27 cellular contexts compared by ENCODE assay signal in genomic region chr4:57034571-57034970, GRCh38.
"Had no signal": no experiment of that assay in that cellular context is flagged by ENCODE, and none has a peak within 500 bp of the region (broad histone marks: within the 10 kb centered on the region; RNA-seq: fewer than 3 reads in every experiment).

No MANE protein-coding gene starts in this region.

- H3K27me3 ChIP-seq: body of pancreas, breast epithelium, SJCRH30 had no signal

- H3K4me3 ChIP-seq: body of pancreas, breast epithelium, SJCRH30, SK-N-MC had no signal

- H3K36me3 ChIP-seq: breast epithelium had no signal

- H3K4me3 Mint-ChIP-seq: activated CD4-positive, alpha-beta T cell treated with anti-CD3 and anti-CD28 coated beads, Interleukin-2, amount 10 ng/mL, durations not matched to agents 24 days and 14 days; activated CD8-positive, alpha-beta T cell treated with anti-CD3 and anti-CD28 coated beads, Interleukin-2, amount 10 ng/mL, durations not matched to agents 7 days and 5 days; activated naive CD8-positive, alpha-beta T cell treated with anti-CD3 and anti-CD28 coated beads for 36 hours; activated T-cell treated with anti-CD3 and anti-CD28 coated beads, Interleukin-2, amount 50 U/mL, for 4 hours had no signal

- DNase-seq: activated CD4-positive, alpha-beta T cell treated with anti-CD3 and anti-CD28 coated beads, Interleukin-2, amount 10 ng/mL, durations not matched to agents 24 days and 14 days; activated CD4-positive, alpha-beta T cell treated with anti-CD3 and anti-CD28 coated beads, Interleukin-2, amount 50 U/mL, for 48 hours; activated CD8-positive, alpha-beta T cell treated with anti-CD3 and anti-CD28 coated beads, Interleukin-2, amount 10 ng/mL, durations not matched to agents 7 days and 5 days; activated effector memory CD4-positive, alpha-beta T cell treated with Interleukin-2 at 50 U/mL for 16 hours; activated naive CD4-positive, alpha-beta T cell treated with anti-CD3 and anti-CD28 coated beads, Interleukin-2, amount 50 U/mL, for 16 hours; activated naive CD8-positive, alpha-beta T cell treated with anti-CD3 and anti-CD28 coated beads for 36 hours; activated T-cell treated with anti-CD3 and anti-CD28 coated beads for 4 hours; activated T-cell treated with anti-CD3 and anti-CD28 coated beads, Interleukin-2, amount 50 U/mL, for 4 hours; amygdala; body of pancreas; Karpas-422; KBM-7; NCI-H1105; NCI-H1417 treated with DMSO at 0.1 percent for 48 hours; NCI-H187 treated with DMSO at 0.1 percent for 48 hours; NCI-H2081; NCI-H2171 treated with DMSO at 0.1 percent for 48 hours; NCI-H2227 treated with DMSO at 0.1 percent for 48 hours; NCI-H446; NCI-H510A treated with DMSO at 0.1 percent for 48 hours; NCI-H526 treated with DMSO at 0.1 percent for 48 hours; NCI-H774; SHP77; SJCRH30; T1000 had no signal

- H3K27ac ChIP-seq: body of pancreas, breast epithelium, SJCRH30, SK-N-MC had no signal

- H3K9me3 ChIP-seq: body of pancreas, breast epithelium, SJCRH30 had no signal

- H3K27ac Mint-ChIP-seq: activated CD4-positive, alpha-beta T cell treated with anti-CD3 and anti-CD28 coated beads, Interleukin-2, amount 10 ng/mL, durations not matched to agents 24 days and 14 days; activated CD8-positive, alpha-beta T cell treated with anti-CD3 and anti-CD28 coated beads, Interleukin-2, amount 10 ng/mL, durations not matched to agents 7 days and 5 days; activated naive CD8-positive, alpha-beta T cell treated with anti-CD3 and anti-CD28 coated beads for 36 hours had no signal

- H3K4me1 ChIP-seq: breast epithelium, SJCRH30 had no signal

- H3K9me3 Mint-ChIP-seq: activated CD4-positive, alpha-beta T cell treated with anti-CD3 and anti-CD28 coated beads, Interleukin-2, amount 10 ng/mL, durations not matched to agents 24 days and 14 days; activated naive CD8-positive, alpha-beta T cell treated with anti-CD3 and anti-CD28 coated beads for 36 hours; activated T-cell treated with anti-CD3 and anti-CD28 coated beads, Interleukin-2, amount 50 U/mL, for 4 hours had no signal

- H3K4me1 Mint-ChIP-seq: activated CD4-positive, alpha-beta T cell treated with anti-CD3 and anti-CD28 coated beads, Interleukin-2, amount 10 ng/mL, durations not matched to agents 24 days and 14 days had no signal
